Comparison of ENCODE assay signal across 15 cellular contexts in genomic region chr20:41233976-41234514, GRCh38.
DNase-seq lines count a peak whose midpoint lies in the region; ATAC-seq and TF ChIP-seq lines count a peak whose summit lies in the region.
"Had no signal": no experiment of that assay in that cellular context is flagged by ENCODE, and none has a peak within 500 bp of the region (broad histone marks: within the 10 kb centered on the region; RNA-seq: fewer than 3 reads in every experiment).

No MANE protein-coding gene starts in this region.

- H3K27ac Mint-ChIP-seq in chondrocyte (ENCODE audit: unreplicated experiment): peak overlapping the region; percentile 84
- H3K27ac Mint-ChIP-seq: activated T-helper 1 cell treated with anti-CD3 and anti-CD28 coated beads, Interleukin-12 subunit alpha, Interleukin-12 subunit beta, Interleukin-2, Interleukin-4 antibody, amounts not matched to agents 30 ng/mL and 10 ng/mL and 1 ng/mL, durations not matched to agents 14 hours and 24 hours and 36 hours had no signal

- H3K27ac ChIP-seq in lung (ENCODE audit: low read depth in 1 of 2, low read length in 1 of 2) (peak overlapping the region; percentile 64 to 74), substantia nigra (ENCODE audit: low read depth, low read length, poor library complexity, severe bottlenecking) (peak overlapping the region; percentile 92), spleen (peak overlapping the region in 3 of 8 donors; percentile 4 to 32 (median 21))
- H3K27ac ChIP-seq: BLaER1 treated with 17β-estradiol and CSF1 and Interleukin-3, amounts not matched to agents 10 nM and 100 nM had no signal

- TF ChIP-seq CTCF in chondrocyte (IDR thresholded peaks at IDR 0.05) (no peak), lung (IDR thresholded peaks at IDR 0.05; ENCODE audit: control extremely low read depth, extremely low read depth) (no peak), spleen (IDR thresholded peaks at IDR 0.05 in 8 of 11, conservative IDR thresholded peaks at IDR 0.05 in 3 of 11) (no peak)

- no peaks in the 10 kb centered on the region for H3K27me3 ChIP-seq in lung (ENCODE audit: control insufficient read depth, insufficient read depth)
- H3K27me3 ChIP-seq in spleen (replicated peaks in 1 of 7): no peaks in the 10 kb centered on the region
- H3K27me3 ChIP-seq in H7 (ENCODE audit: control insufficient read depth, insufficient read depth, low read length): no peaks in the 10 kb centered on the region
- H3K27me3 ChIP-seq: BLaER1 treated with 17β-estradiol and CSF1 and Interleukin-3, amounts not matched to agents 10 nM and 100 nM had no signal

- no peaks in the 10 kb centered on the region for H3K36me3 Mint-ChIP-seq in chondrocyte (ENCODE audit: low read depth)

- DNase-seq in OCI-M1 (lab: John Stamatoyannopoulos, UW): peak; percentile 4
- no peak for DNase-seq in chondrocyte (ENCODE audit: low spot score)
- no peak for DNase-seq in lung (ENCODE audit: low spot score)
- peak in 1 of 49 donors; percentile 59 for DNase-seq in substantia nigra (lab: John Stamatoyannopoulos, UW)
- DNase-seq in spleen: no peak
- no peak for DNase-seq in H7
- no peak for DNase-seq in NCI-H1092 (lab: John Stamatoyannopoulos, UW)
- DNase-seq: activated CD4-positive, alpha-beta T cell treated with anti-CD3 and anti-CD28 coated beads for 36 hours; NCI-H1930 had no signal

- no peak overlapping the region for H3K4me3 ChIP-seq in lung
- no peak overlapping the region for H3K4me3 ChIP-seq in spleen
- H3K4me3 ChIP-seq in H7 (ENCODE audit: insufficient read depth, low read depth, low read length): no peak overlapping the region
- H3K4me3 ChIP-seq: BLaER1 treated with 17β-estradiol and CSF1 and Interleukin-3, amounts not matched to agents 10 nM and 100 nM; HAP-1 had no signal

- H3K27me3 Mint-ChIP-seq in chondrocyte (ENCODE audit: low read depth): no peaks in the 10 kb centered on the region
- H3K27me3 Mint-ChIP-seq: activated CD4-positive, alpha-beta T cell treated with anti-CD3 and anti-CD28 coated beads for 36 hours; central memory CD8-positive, alpha-beta T cell had no signal

- peaks cover 47% of the 10 kb centered on the region for H3K4me1 Mint-ChIP-seq in chondrocyte (ENCODE audit: low read depth)

- H3K9me3 Mint-ChIP-seq in chondrocyte (ENCODE audit: low read depth): no peaks in the 10 kb centered on the region
- H3K9me3 Mint-ChIP-seq: activated T-helper 1 cell treated with anti-CD3 and anti-CD28 coated beads, Interleukin-12 subunit alpha, Interleukin-12 subunit beta, Interleukin-2, Interleukin-4 antibody, amounts not matched to agents 30 ng/mL and 10 ng/mL and 1 ng/mL, durations not matched to agents 14 hours and 24 hours and 36 hours; central memory CD8-positive, alpha-beta T cell had no signal

- TF ChIP-seq POLR2A in spleen (IDR thresholded peaks at IDR 0.05): no peak

- H3K4me3 Mint-ChIP-seq in chondrocyte (ENCODE audit: unreplicated experiment): no peak overlapping the region
- H3K4me3 Mint-ChIP-seq: activated CD4-positive, alpha-beta T cell treated with anti-CD3 and anti-CD28 coated beads for 36 hours; activated T-helper 1 cell treated with anti-CD3 and anti-CD28 coated beads, Interleukin-12 subunit alpha, Interleukin-12 subunit beta, Interleukin-2, Interleukin-4 antibody, amounts not matched to agents 30 ng/mL and 10 ng/mL and 1 ng/mL, durations not matched to agents 14 hours and 24 hours and 36 hours; central memory CD8-positive, alpha-beta T cell; neural crest cell had no signal

- H3K4me1 ChIP-seq in lung (ENCODE audit: control insufficient read depth in 2 of 2, insufficient read depth in 2 of 2, low read length in 2 of 2) (peaks cover 5 to 27% of the 10 kb centered on the region in 2 donors), spleen (peaks cover 0 to 35% (median 13%) of the 10 kb centered on the region in 6 donors)
- H3K4me1 ChIP-seq: HAP-1 had no signal

- intact Hi-C loops in spleen (cut with DNase I; ENCODE audit: low total_unique reads): loop anchor here (10.0 kb wide), 1 partner anchor 101 kb away; no protein-coding TSS in a partner anchor

- ATAC-seq in lung (ENCODE audit: insufficient read depth, low FRiP score) (no peak), HG02840 (IDR thresholded peaks at IDR 0.05; ENCODE audit: low FRiP score, unreplicated experiment) (no peak)
- ATAC-seq: activated CD4-positive, alpha-beta T cell treated with anti-CD3 and anti-CD28 coated beads for 36 hours had no signal

- H3K9me3 ChIP-seq in lung (ENCODE audit: control insufficient read depth in 2 of 2, insufficient read depth in 1 of 2, low read length in 1 of 2) (no peaks in the 10 kb centered on the region), spleen (no peaks in the 10 kb centered on the region)
- H3K9me3 ChIP-seq: HAP-1 had no signal

- H3K36me3 ChIP-seq in lung (ENCODE audit: control insufficient read depth in 2 of 2, insufficient read depth in 2 of 2, low read length in 2 of 2) (no peaks in the 10 kb centered on the region), spleen (peaks cover 0 to under 1% (median 0%) of the 10 kb centered on the region in 6 donors), H7 (replicated peaks; ENCODE audit: control insufficient read depth, insufficient read depth, low read length) (no peaks in the 10 kb centered on the region)
- H3K36me3 ChIP-seq: HAP-1 had no signal

- WGBS in lung, 2 donors: 88 to 91% methylated on average over 4 of the region's 4 CpGs
- 79 to 93% (median 83%) methylated on average over 4 of the region's 4 CpGs for WGBS in spleen, 5 donors
